24 cellular contexts compared by ENCODE assay signal in the genomic region with DNA sequence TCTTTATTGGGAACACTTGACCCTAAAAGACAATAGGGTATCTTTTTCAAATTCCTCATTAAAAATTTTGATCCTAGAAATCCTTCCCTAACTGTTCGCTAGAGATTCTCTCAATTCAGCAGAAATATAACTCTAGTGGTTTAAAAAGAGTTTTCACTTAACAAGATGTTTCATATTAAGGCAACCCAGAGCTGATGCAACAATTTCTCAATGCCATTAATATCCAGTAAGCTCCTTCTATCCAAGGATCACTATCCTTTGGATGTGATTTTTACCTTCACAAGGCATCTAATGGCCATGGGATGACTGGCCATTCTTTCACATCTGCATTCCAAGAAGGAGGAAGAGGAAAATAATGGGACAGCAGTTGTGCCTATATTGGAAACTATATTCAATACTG.
"Had no signal": no experiment of that assay in that cellular context is flagged by ENCODE, and none has a peak within 500 bp of the region (broad histone marks: within the 10 kb centered on the region; RNA-seq: fewer than 3 reads in every experiment).

No MANE protein-coding gene starts in this region.

- DNase-seq: activated CD4-positive, alpha-beta memory T cell treated with anti-CD3 and anti-CD28 coated beads for 36 hours; activated CD4-positive, alpha-beta T cell treated with anti-CD3 and anti-CD28 coated beads, Interleukin-2, amount 10 ng/mL, durations not matched to agents 24 days and 14 days; activated CD4-positive, CD25-positive, alpha-beta regulatory T cell treated with anti-CD3 and anti-CD28 coated beads, Interleukin-2, amount 50 U/mL, for 72 hours; activated CD8-positive, alpha-beta memory T cell treated with anti-CD3 and anti-CD28 coated beads, Interleukin-2, amount 50 U/mL, for 4 hours; activated gamma-delta T cell; activated naive CD4-positive, alpha-beta T cell treated with anti-CD3 and anti-CD28 coated beads, Interleukin-2, amount 10 ng/mL, durations not matched to agents 7 days and 5 days; activated naive CD8-positive, alpha-beta T cell treated with anti-CD3 and anti-CD28 coated beads, Interleukin-2, amount 10 ng/mL, durations not matched to agents 7 days and 5 days; activated T-cell treated with anti-CD3 and anti-CD28 coated beads, Interleukin-2, amount 50 U/mL, for 24 hours; amniotic stem cell; brain microvascular endothelial cell; caudate nucleus; cortex of kidney; foreskin keratinocyte; left ventricle myocardium inferior; mucosa of descending colon; right cardiac atrium; spleen; stimulated activated CD4-positive, alpha-beta T cell treated with anti-CD3 and anti-CD28 coated beads, Interleukin-2, amount 100 ng/mL, for 48 hours; stimulated activated naive CD4-positive, alpha-beta T cell treated with Interleukin-2 at 50 U/mL for 16 hours; T-helper 2 cell; testis; transverse colon had no signal

- H3K4me3 ChIP-seq: left ventricle myocardium inferior, lung, mucosa of descending colon, spleen, testis, transverse colon had no signal

- H3K36me3 ChIP-seq: brain microvascular endothelial cell, left ventricle myocardium inferior, spleen, transverse colon had no signal

- H3K9me3 ChIP-seq: left ventricle myocardium inferior, mucosa of descending colon, testis, transverse colon had no signal

- ATAC-seq: foreskin keratinocyte; mucosa of descending colon; natural killer cell treated with Interleukin-12 subunit alpha and Interleukin-12 subunit beta and Interleukin-15 and Interleukin-18, amount 100 ng/mL, for 72 hours; right cardiac atrium had no signal

- H3K4me1 ChIP-seq: foreskin keratinocyte, spleen, testis, transverse colon had no signal

- H3K27ac ChIP-seq: brain microvascular endothelial cell, foreskin keratinocyte, left ventricle myocardium inferior, spleen, testis, transverse colon had no signal

- H3K27me3 ChIP-seq: brain microvascular endothelial cell, foreskin keratinocyte, spleen, testis, transverse colon had no signal
